Comparison of ENCODE assay signal across 30 cellular contexts in genomic region chr14:92733007-92733406, GRCh38.
"Had no signal": no experiment of that assay in that cellular context is flagged by ENCODE, and none has a peak within 500 bp of the region (broad histone marks: within the 10 kb centered on the region; RNA-seq: fewer than 3 reads in every experiment).

No MANE protein-coding gene starts in this region.

- DNase-seq: activated CD4-positive, alpha-beta T cell treated with anti-CD3 and anti-CD28 coated beads for 36 hours; activated CD4-positive, CD25-positive, alpha-beta regulatory T cell; activated CD8-positive, alpha-beta memory T cell treated with anti-CD3 and anti-CD28 coated beads, Interleukin-2, amount 10 ng/mL, durations not matched to agents 7 days and 5 days; activated CD8-positive, alpha-beta T cell treated with anti-CD3 and anti-CD28 coated beads, Interleukin-2, amount 10 ng/mL, durations not matched to agents 7 days and 5 days; activated T-cell treated with anti-CD3 and anti-CD28 coated beads, Interleukin-2, amount 50 U/mL, for 48 hours; anterior cingulate cortex; body of pancreas; dorsolateral prefrontal cortex; effector memory CD4-positive, alpha-beta T cell; foreskin fibroblast; naive B cell; nephron progenitor cell; ovary; retina; stimulated activated CD4-positive, alpha-beta T cell treated with anti-CD3 and anti-CD28 coated beads, Interleukin-1b, Interleukin-23, amount 100 ng/mL, for 48 hours; stimulated activated CD4-positive, alpha-beta T cell treated with anti-CD3 and anti-CD28 coated beads, Interleukin-4, amount 100 ng/mL, for 4 hours; stimulated activated CD8-positive, alpha-beta memory T cell treated with anti-CD3 and anti-CD28 coated beads, Interleukin-4, amount 100 ng/mL, for 48 hours; stimulated activated naive CD8-positive, alpha-beta T cell treated with anti-CD3 and anti-CD28 coated beads, Interleukin-15, amount 100 ng/mL, for 72 hours; SW 1271; T1000; tibial artery; upper lobe of right lung had no signal

- H3K9me3 Mint-ChIP-seq: activated naive CD4-positive, alpha-beta T cell treated with anti-CD3 and anti-CD28 coated beads, Interleukin-2, amount 50 U/mL, for 24 hours; naive B cell; stimulated activated memory B cell treated with anti-CD40 and anti-IgM and Interleukin-4, amounts not matched to agents 10 μg/mL and 1 μg/mL and 100 μg/mL, for 72 hours had no signal

- H3K27me3 Mint-ChIP-seq: activated naive CD4-positive, alpha-beta T cell treated with anti-CD3 and anti-CD28 coated beads, Interleukin-2, amount 50 U/mL, for 24 hours; naive B cell; stimulated activated memory B cell treated with anti-CD40 and anti-IgM and Interleukin-4, amounts not matched to agents 10 μg/mL and 1 μg/mL and 100 μg/mL, for 72 hours had no signal

- H3K27ac ChIP-seq: body of pancreas, coronary artery, dorsolateral prefrontal cortex, ovary, prostate gland, tibial artery, upper lobe of right lung had no signal

- H3K4me3 ChIP-seq: body of pancreas, coronary artery, dorsolateral prefrontal cortex, ovary, prostate gland, smooth muscle cell, tibial artery, upper lobe of right lung had no signal

- H3K4me1 ChIP-seq: body of pancreas, prostate gland had no signal

- ATAC-seq: activated CD4-positive, alpha-beta T cell treated with anti-CD3 and anti-CD28 coated beads for 36 hours; activated CD8-positive, alpha-beta memory T cell treated with anti-CD3 and anti-CD28 coated beads, Interleukin-2, amount 10 ng/mL, durations not matched to agents 7 days and 5 days; activated CD8-positive, alpha-beta T cell treated with anti-CD3 and anti-CD28 coated beads, Interleukin-2, amount 10 ng/mL, durations not matched to agents 7 days and 5 days; body of pancreas; stimulated activated memory B cell treated with anti-CD40 and anti-IgM and Interleukin-4, amounts not matched to agents 10 μg/mL and 1 μg/mL and 100 μg/mL, for 72 hours; stimulated activated naive CD8-positive, alpha-beta T cell treated with anti-CD3 and anti-CD28 coated beads, Interleukin-15, amount 100 ng/mL, for 72 hours; upper lobe of right lung had no signal

- H3K36me3 ChIP-seq: ovary had no signal

- H3K27ac Mint-ChIP-seq: activated CD4-positive, alpha-beta T cell treated with anti-CD3 and anti-CD28 coated beads for 36 hours; activated CD8-positive, alpha-beta memory T cell treated with anti-CD3 and anti-CD28 coated beads, Interleukin-2, amount 10 ng/mL, durations not matched to agents 7 days and 5 days; activated CD8-positive, alpha-beta T cell treated with anti-CD3 and anti-CD28 coated beads, Interleukin-2, amount 10 ng/mL, durations not matched to agents 7 days and 5 days; activated naive CD4-positive, alpha-beta T cell treated with anti-CD3 and anti-CD28 coated beads, Interleukin-2, amount 50 U/mL, for 24 hours; activated T-helper 2 cell treated with anti-CD3 and anti-CD28 coated beads, Interferon-gamma antibody, Interleukin-2, Interleukin-4, amounts not matched to agents 10 μg/mL and 5 μg/mL and 100 μg/mL, durations not matched to agents 14 hours and 24 hours and 36 hours; mesothelial cell of epicardium; naive B cell; nephron progenitor cell; stimulated activated memory B cell treated with anti-CD40 and anti-IgM and Interleukin-4, amounts not matched to agents 10 μg/mL and 1 μg/mL and 100 μg/mL, for 72 hours; stimulated activated naive CD8-positive, alpha-beta T cell treated with anti-CD3 and anti-CD28 coated beads, Interleukin-15, amount 100 ng/mL, for 72 hours; T-helper 1 cell treated with Interleukin-12 subunit alpha and Interleukin-12 subunit beta and Interleukin-4 antibody, amounts not matched to agents 30 μg/mL and 1 μg/mL, for 36 hours had no signal

- H3K9me3 ChIP-seq: body of pancreas, ovary, prostate gland, tibial artery, upper lobe of right lung had no signal

- H3K27me3 ChIP-seq: body of pancreas, dorsolateral prefrontal cortex, ovary, tibial artery, upper lobe of right lung had no signal

- H3K4me3 Mint-ChIP-seq: activated CD4-positive, alpha-beta T cell treated with anti-CD3 and anti-CD28 coated beads for 36 hours; activated CD8-positive, alpha-beta memory T cell treated with anti-CD3 and anti-CD28 coated beads, Interleukin-2, amount 10 ng/mL, durations not matched to agents 7 days and 5 days; activated CD8-positive, alpha-beta T cell treated with anti-CD3 and anti-CD28 coated beads, Interleukin-2, amount 10 ng/mL, durations not matched to agents 7 days and 5 days; activated naive CD4-positive, alpha-beta T cell treated with anti-CD3 and anti-CD28 coated beads, Interleukin-2, amount 50 U/mL, for 24 hours; mesothelial cell of epicardium; naive B cell; nephron progenitor cell; stimulated activated memory B cell treated with anti-CD40 and anti-IgM and Interleukin-4, amounts not matched to agents 10 μg/mL and 1 μg/mL and 100 μg/mL, for 72 hours; stimulated activated naive CD8-positive, alpha-beta T cell treated with anti-CD3 and anti-CD28 coated beads, Interleukin-15, amount 100 ng/mL, for 72 hours; T-helper 1 cell treated with Interleukin-12 subunit alpha and Interleukin-12 subunit beta and Interleukin-4 antibody, amounts not matched to agents 30 μg/mL and 1 μg/mL, for 36 hours had no signal
